ENCODE assay signal across 1 cellular context in the genomic region with DNA sequence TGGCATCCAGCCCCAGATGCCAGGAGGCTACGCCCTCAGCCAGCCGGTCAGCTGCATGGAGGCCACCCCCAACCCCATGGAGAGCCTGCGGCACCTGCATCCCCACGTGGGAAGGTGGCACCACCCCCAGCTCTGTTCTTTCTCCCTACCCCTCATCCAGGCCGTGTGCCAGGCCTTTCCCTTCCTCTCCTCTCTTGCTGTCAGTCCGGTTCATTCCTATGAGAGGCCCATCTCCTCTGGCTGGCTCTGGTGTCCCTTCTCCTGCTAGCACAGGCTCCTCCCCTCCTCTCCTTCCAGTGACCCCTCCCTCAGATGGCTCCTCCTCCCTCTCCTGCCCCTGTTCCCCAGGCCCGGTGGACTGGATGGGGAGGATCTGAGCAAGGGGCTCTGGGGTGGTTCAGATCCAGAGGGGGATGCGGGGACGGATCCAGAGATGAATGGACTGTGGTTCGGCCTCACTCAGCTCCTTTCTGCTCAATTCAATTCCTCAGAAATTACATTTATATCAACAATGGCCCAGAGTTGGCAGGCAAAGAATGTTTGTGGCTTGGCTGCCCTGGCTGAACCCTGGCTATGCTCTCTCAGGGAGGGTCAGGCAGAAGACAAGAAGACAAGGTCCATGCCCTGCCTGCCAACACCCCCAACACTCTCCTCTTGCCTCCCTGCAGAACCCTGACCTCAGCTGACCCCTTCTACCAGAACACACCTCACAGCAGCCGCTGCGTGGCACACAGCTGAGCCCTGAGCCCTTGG.
TF ChIP-seq lines count a peak whose summit lies in the region.

No MANE protein-coding gene starts in this region.

TF ChIP-seq in HCT116, 20 proteins besides CTCF, POLR2A, EP300 and RAD21 (continued from another document):
- TF ChIP-seq EZH2phosphoT487 (IDR thresholded peaks at IDR 0.05; ENCODE audit: borderline replicate concordance) (no peak), ZNF274 (IDR thresholded peaks at IDR 0.05; ENCODE audit: low read depth, low read length) (no peak), SIN3A (IDR thresholded peaks at IDR 0.05; ENCODE audit: low read depth) (no peak), EZH2 (IDR thresholded peaks at IDR 0.05) (no peak)
- TF ChIP-seq, protein P1, sequence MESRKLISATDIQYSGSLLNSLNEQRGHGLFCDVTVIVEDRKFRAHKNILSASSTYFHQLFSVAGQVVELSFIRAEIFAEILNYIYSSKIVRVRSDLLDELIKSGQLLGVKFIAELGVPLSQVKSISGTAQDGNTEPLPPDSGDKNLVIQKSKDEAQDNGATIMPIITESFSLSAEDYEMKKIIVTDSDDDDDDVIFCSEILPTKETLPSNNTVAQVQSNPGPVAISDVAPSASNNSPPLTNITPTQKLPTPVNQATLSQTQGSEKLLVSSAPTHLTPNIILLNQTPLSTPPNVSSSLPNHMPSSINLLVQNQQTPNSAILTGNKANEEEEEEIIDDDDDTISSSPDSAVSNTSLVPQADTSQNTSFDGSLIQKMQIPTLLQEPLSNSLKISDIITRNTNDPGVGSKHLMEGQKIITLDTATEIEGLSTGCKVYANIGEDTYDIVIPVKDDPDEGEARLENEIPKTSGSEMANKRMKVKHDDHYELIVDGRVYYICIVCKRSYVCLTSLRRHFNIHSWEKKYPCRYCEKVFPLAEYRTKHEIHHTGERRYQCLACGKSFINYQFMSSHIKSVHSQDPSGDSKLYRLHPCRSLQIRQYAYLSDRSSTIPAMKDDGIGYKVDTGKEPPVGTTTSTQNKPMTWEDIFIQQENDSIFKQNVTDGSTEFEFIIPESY (IDR thresholded peaks at IDR 0.05; ENCODE audit: extremely low read depth, insufficient replicate concordance, low read length) = no peak
